ENCODE assay signal across 14 cellular contexts in genomic region chr12:54261817-54262402, GRCh38. TPM values are rescaled to one million over a fixed set of nuclear protein-coding genes. Genes with fewer than 3 reads are reported as not detected.
DNase-seq lines count a peak whose midpoint lies in the region; ATAC-seq, FAIRE-seq and TF ChIP-seq lines count a peak whose summit lies in the region.
"Had no signal": no experiment of that assay in that cellular context is flagged by ENCODE, and none has a peak within 500 bp of the region (broad histone marks: within the 10 kb centered on the region; RNA-seq: fewer than 3 reads in every experiment).

No MANE protein-coding gene starts in this region.

- peak overlapping the region in 1 of 2 donors; percentile 10 for H3K9ac ChIP-seq in kidney (ENCODE audit: low read length in 2 of 2)

- H3K36me3 Mint-ChIP-seq in activated B cell treated with CpG ODN at 0.5 μM for 24 hours (ENCODE audit: low read depth): peaks cover 7% of the 10 kb centered on the region
- peaks cover 17% of the 10 kb centered on the region for H3K36me3 Mint-ChIP-seq in activated CD4-positive, alpha-beta T cell treated with anti-CD3 and anti-CD28 coated beads, Interleukin-2, amount 10 ng/mL, durations not matched to agents 24 days and 14 days (ENCODE audit: low read depth)
- H3K36me3 Mint-ChIP-seq in activated CD8-positive, alpha-beta T cell treated with anti-CD3 and anti-CD28 coated beads, Interleukin-2, amount 10 ng/mL, durations not matched to agents 7 days and 5 days (ENCODE audit: low read depth): peaks cover 19% of the 10 kb centered on the region

- H3K27ac Mint-ChIP-seq in activated B cell treated with CpG ODN at 0.5 μM for 24 hours: peak overlapping the region; percentile 31
- no peak overlapping the region for H3K27ac Mint-ChIP-seq in activated CD4-positive, alpha-beta T cell treated with anti-CD3 and anti-CD28 coated beads, Interleukin-2, amount 10 ng/mL, durations not matched to agents 24 days and 14 days
- no peak overlapping the region for H3K27ac Mint-ChIP-seq in activated CD8-positive, alpha-beta T cell treated with anti-CD3 and anti-CD28 coated beads, Interleukin-2, amount 10 ng/mL, durations not matched to agents 7 days and 5 days

- ATAC-seq in Right ventricle myocardium superior (ENCODE audit: poor library complexity): no peak
- ATAC-seq in activated B cell treated with CpG ODN at 0.5 μM for 24 hours (ENCODE audit: low read depth): no peak
- ATAC-seq in activated CD8-positive, alpha-beta T cell treated with anti-CD3 and anti-CD28 coated beads, Interleukin-2, amount 10 ng/mL, durations not matched to agents 7 days and 5 days: no peak

- DNase-seq in right atrium auricular region (ENCODE audit: low spot score): no peak
- DNase-seq in Right ventricle myocardium superior: no peak
- no peak for DNase-seq in activated B cell treated with CpG ODN at 0.5 μM for 24 hours
- no peak for DNase-seq in kidney
- no peak for DNase-seq in activated CD4-positive, alpha-beta T cell treated with anti-CD3 and anti-CD28 coated beads, Interleukin-2, amount 10 ng/mL, durations not matched to agents 24 days and 14 days
- DNase-seq in OCI-M2 (lab: John Stamatoyannopoulos, UW; ENCODE audit: unreplicated experiment): no peak
- DNase-seq in activated CD8-positive, alpha-beta T cell treated with anti-CD3 and anti-CD28 coated beads, Interleukin-2, amount 10 ng/mL, durations not matched to agents 7 days and 5 days: no peak
- no peak for DNase-seq in SJCRH30
- DNase-seq: NCI-H526, occipital lobe, T-helper 9 cell had no signal

- H3K27ac ChIP-seq in right atrium auricular region (peak overlapping the region; percentile 9 to 54), kidney (ENCODE audit: low read depth in 2 of 2, low read length in 2 of 2) (peak overlapping the region; percentile 23 to 48), SJCRH30 (no peak overlapping the region)
- H3K27ac ChIP-seq: C4-2B, vagina had no signal

- H3K4me1 ChIP-seq in right atrium auricular region: peaks cover 0 to 46% of the 10 kb centered on the region in 2 donors
- H3K4me1 ChIP-seq in kidney (ENCODE audit: control insufficient read depth in 1 of 2, insufficient read depth in 1 of 2, low read depth in 1 of 2, low read length in 2 of 2): peaks cover 14 to 23% of the 10 kb centered on the region in 2 donors
- peaks cover 38% of the 10 kb centered on the region for H3K4me1 ChIP-seq in SJCRH30

- H3K27me3 ChIP-seq in right atrium auricular region (no peaks in the 10 kb centered on the region), SJCRH30 (no peaks in the 10 kb centered on the region)
- H3K27me3 ChIP-seq: vagina had no signal

- POLR2A ChIA-PET in activated B cell treated with CpG ODN at 0.5 μM for 24 hours (lab: Charles Lee): interaction anchor here (0.6 to 2.3 kb wide), 2 partner anchors 9 to 18 kb away, joined by 3 to 12 read pairs; partner anchors contain the start of genes CBX5 and HNRNPA1
- POLR2A ChIA-PET in activated CD8-positive, alpha-beta T cell treated with anti-CD3 and anti-CD28 coated beads, Interleukin-2, amount 10 ng/mL, durations not matched to agents 7 days and 5 days (lab: Charles Lee): interaction anchor here (3.5 kb wide), 1 partner anchor 18 kb away, joined by 10 read pairs; the partner anchor contains the start of genes CBX5 and HNRNPA1

- H3K4me1 Mint-ChIP-seq in activated B cell treated with CpG ODN at 0.5 μM for 24 hours: peaks cover 26% of the 10 kb centered on the region
- peaks cover 33% of the 10 kb centered on the region for H3K4me1 Mint-ChIP-seq in activated CD4-positive, alpha-beta T cell treated with anti-CD3 and anti-CD28 coated beads, Interleukin-2, amount 10 ng/mL, durations not matched to agents 24 days and 14 days
- H3K4me1 Mint-ChIP-seq in activated CD8-positive, alpha-beta T cell treated with anti-CD3 and anti-CD28 coated beads, Interleukin-2, amount 10 ng/mL, durations not matched to agents 7 days and 5 days (ENCODE audit: low read depth): peaks cover 26% of the 10 kb centered on the region

- H3K9me3 ChIP-seq in right atrium auricular region: no peaks in the 10 kb centered on the region
- H3K9me3 ChIP-seq in kidney (ENCODE audit: control insufficient read depth in 1 of 2, low read length in 2 of 2): no peaks in the 10 kb centered on the region
- H3K9me3 ChIP-seq in SJCRH30 (replicated peaks): no peaks in the 10 kb centered on the region
- H3K9me3 ChIP-seq: vagina had no signal

- no peaks in the 10 kb centered on the region for H3K27me3 Mint-ChIP-seq in activated B cell treated with CpG ODN at 0.5 μM for 24 hours
- no peaks in the 10 kb centered on the region for H3K27me3 Mint-ChIP-seq in activated CD4-positive, alpha-beta T cell treated with anti-CD3 and anti-CD28 coated beads, Interleukin-2, amount 10 ng/mL, durations not matched to agents 24 days and 14 days
- H3K27me3 Mint-ChIP-seq in activated CD8-positive, alpha-beta T cell treated with anti-CD3 and anti-CD28 coated beads, Interleukin-2, amount 10 ng/mL, durations not matched to agents 7 days and 5 days (ENCODE audit: low read depth): no peaks in the 10 kb centered on the region

- H3K36me3 ChIP-seq in right atrium auricular region: peaks cover 7% of the 10 kb centered on the region
- H3K36me3 ChIP-seq in kidney (ENCODE audit: control insufficient read depth in 1 of 2, insufficient read depth in 2 of 2, low read length in 2 of 2): no peaks in the 10 kb centered on the region
- H3K36me3 ChIP-seq in SJCRH30: peaks cover 9% of the 10 kb centered on the region
- H3K36me3 ChIP-seq: vagina had no signal

- H3K4me3 ChIP-seq in right atrium auricular region (no peak overlapping the region), kidney (ENCODE audit: low read length in 2 of 2) (no peak overlapping the region), SJCRH30 (no peak overlapping the region)
- H3K4me3 ChIP-seq: vagina had no signal

- H3K9me3 Mint-ChIP-seq in activated B cell treated with CpG ODN at 0.5 μM for 24 hours: no peaks in the 10 kb centered on the region
- no peaks in the 10 kb centered on the region for H3K9me3 Mint-ChIP-seq in activated CD4-positive, alpha-beta T cell treated with anti-CD3 and anti-CD28 coated beads, Interleukin-2, amount 10 ng/mL, durations not matched to agents 24 days and 14 days
- H3K9me3 Mint-ChIP-seq in activated CD8-positive, alpha-beta T cell treated with anti-CD3 and anti-CD28 coated beads, Interleukin-2, amount 10 ng/mL, durations not matched to agents 7 days and 5 days (ENCODE audit: insufficient read depth): no peaks in the 10 kb centered on the region

- CTCF ChIA-PET in activated B cell treated with CpG ODN at 0.5 μM for 24 hours (lab: Charles Lee): no interaction called here
- CTCF ChIA-PET in activated CD8-positive, alpha-beta T cell treated with anti-CD3 and anti-CD28 coated beads, Interleukin-2, amount 10 ng/mL, durations not matched to agents 7 days and 5 days (lab: Charles Lee): interaction anchor here (1.4 to 4.5 kb wide), 3 partner anchors 10 to 75 kb away, joined by 3 to 24 read pairs (median 4); no protein-coding TSS in a partner anchor

- no peak for FAIRE-seq in kidney (lab: Jason Lieb, UNC)
- FAIRE-seq: colon had no signal

- TF ChIP-seq CTCF in right atrium auricular region (IDR thresholded peaks at IDR 0.05) (no peak), activated B cell treated with CpG ODN at 0.5 μM for 24 hours (IDR thresholded peaks at IDR 0.05) (no peak), kidney (IDR thresholded peaks at IDR 0.05; ENCODE audit: borderline replicate concordance, extremely low read depth, insufficient read depth) (no peak)

- H3K4me3 Mint-ChIP-seq in activated B cell treated with CpG ODN at 0.5 μM for 24 hours: no peak overlapping the region
- no peak overlapping the region for H3K4me3 Mint-ChIP-seq in activated CD4-positive, alpha-beta T cell treated with anti-CD3 and anti-CD28 coated beads, Interleukin-2, amount 10 ng/mL, durations not matched to agents 24 days and 14 days
- H3K4me3 Mint-ChIP-seq in activated CD8-positive, alpha-beta T cell treated with anti-CD3 and anti-CD28 coated beads, Interleukin-2, amount 10 ng/mL, durations not matched to agents 7 days and 5 days: no peak overlapping the region

- intact Hi-C loops in Right ventricle myocardium superior (cut with DNase I): no loop called here
- intact Hi-C loops in activated B cell treated with CpG ODN at 0.5 μM for 24 hours (cut with micrococcal nuclease): no loop called here
- intact Hi-C loops in kidney (cut with DNase I): no loop called here
- intact Hi-C loops in activated CD4-positive, alpha-beta T cell treated with anti-CD3 and anti-CD28 coated beads, Interleukin-2, amount 10 ng/mL, durations not matched to agents 24 days and 14 days (cut with micrococcal nuclease): no loop called here

RNA-seq across cellular contexts. Expression of gene CBX5, which starts 18.0 kb away (rescaled TPM):
- 10 to 100 TPM; 33.0 to 33.9 TPM for total RNA-seq in right atrium auricular region
- total RNA-seq in Right ventricle myocardium superior: 41.0 TPM
- total RNA-seq in activated B cell treated with CpG ODN at 0.5 μM for 24 hours: 77.3 TPM in 2 replicates
- 112 TPM for total RNA-seq in kidney
- 15.0 TPM for polyA plus RNA-seq in kidney (ENCODE audit: insufficient read depth, low read depth, low replicate concordance)
- 108 and 113 TPM in 2 replicates for total RNA-seq in activated CD4-positive, alpha-beta T cell treated with anti-CD3 and anti-CD28 coated beads, Interleukin-2, amount 10 ng/mL, durations not matched to agents 24 days and 14 days
- 100 to 1,000 TPM; 145 to 148 TPM for total RNA-seq in activated CD8-positive, alpha-beta T cell treated with anti-CD3 and anti-CD28 coated beads, Interleukin-2, amount 10 ng/mL, durations not matched to agents 7 days and 5 days
- 140 and 158 TPM in 2 replicates for total RNA-seq in SJCRH30 (2014; rRNA removed; shearing (Covaris generic))

RNA-seq across cellular contexts. Expression of gene HNRNPA1, which starts 18.6 kb away (rescaled TPM):
- total RNA-seq in right atrium auricular region (100 to 1,000 TPM; 237 to 404 TPM), Right ventricle myocardium superior (389 TPM), activated B cell treated with CpG ODN at 0.5 μM for 24 hours (1,995 and 2,126 TPM in 2 replicates), kidney (964 TPM)
- 648 TPM for polyA plus RNA-seq in kidney (ENCODE audit: insufficient read depth, low read depth, low replicate concordance)
- 1,861 and 1,892 TPM in 2 replicates for total RNA-seq in activated CD4-positive, alpha-beta T cell treated with anti-CD3 and anti-CD28 coated beads, Interleukin-2, amount 10 ng/mL, durations not matched to agents 24 days and 14 days
- 1,000 to 10,000 TPM; 1,520 to 1,553 TPM for total RNA-seq in activated CD8-positive, alpha-beta T cell treated with anti-CD3 and anti-CD28 coated beads, Interleukin-2, amount 10 ng/mL, durations not matched to agents 7 days and 5 days
- total RNA-seq in SJCRH30 (2014; rRNA removed; shearing (Covaris generic)): 1,766 and 1,801 TPM in 2 replicates

RNA-seq across cellular contexts. Expression of gene NFE2, which starts 38.9 kb away (rescaled TPM):
- total RNA-seq in right atrium auricular region (1 to 10 TPM; 1.1 to 2.9 TPM), Right ventricle myocardium superior (0.40 TPM), activated B cell treated with CpG ODN at 0.5 μM for 24 hours (not detected in 2 replicates), kidney (1.6 TPM)
- polyA plus RNA-seq in kidney (ENCODE audit: insufficient read depth, low read depth, low replicate concordance): not detected
- not detected in 2 replicates for total RNA-seq in activated CD4-positive, alpha-beta T cell treated with anti-CD3 and anti-CD28 coated beads, Interleukin-2, amount 10 ng/mL, durations not matched to agents 24 days and 14 days
- not detected for total RNA-seq in activated CD8-positive, alpha-beta T cell treated with anti-CD3 and anti-CD28 coated beads, Interleukin-2, amount 10 ng/mL, durations not matched to agents 7 days and 5 days
- total RNA-seq in SJCRH30 (2014; rRNA removed; shearing (Covaris generic)): not detected in 2 replicates
- total RNA-seq: vagina had no signal
